In the genomic region with DNA sequence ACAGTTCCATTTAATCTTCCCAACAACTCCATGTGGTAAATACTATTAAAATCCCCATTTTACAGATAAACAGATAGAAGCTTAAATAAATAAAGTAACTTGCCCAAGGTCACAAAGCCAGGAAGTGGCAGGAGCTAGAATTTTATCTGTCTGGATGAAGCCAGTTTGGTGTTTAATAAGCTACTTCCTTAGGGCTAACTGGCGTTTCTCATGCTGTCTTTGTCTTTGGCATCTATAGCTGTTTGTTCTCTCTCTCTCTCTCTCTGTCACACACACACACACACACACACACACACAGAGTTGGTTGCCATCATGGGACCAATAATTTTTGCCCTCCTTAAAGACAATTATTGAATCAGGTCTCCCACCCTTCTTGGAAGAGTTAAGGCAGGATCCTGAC, we compare ENCODE assay signal across 24 cellular contexts. TPM values are rescaled to one million over a fixed set of nuclear protein-coding genes. Genes with fewer than 3 reads are reported as not detected.
"Had no signal": no experiment of that assay in that cellular context is flagged by ENCODE, and none has a peak within 500 bp of the region (broad histone marks: within the 10 kb centered on the region; RNA-seq: fewer than 3 reads in every experiment).

No MANE protein-coding gene starts in this region.

- DNase-seq: activated B cell treated with CpG ODN at 0.5 μM for 24 hours; activated CD4-positive, alpha-beta T cell treated with anti-CD3 and anti-CD28 coated beads, Interleukin-2, amount 10 ng/mL, durations not matched to agents 24 days and 14 days; activated CD8-positive, alpha-beta memory T cell treated with anti-CD3 and anti-CD28 coated beads, Interleukin-2, amount 50 U/mL, for 4 hours; activated CD8-positive, alpha-beta T cell treated with anti-CD3 and anti-CD28 coated beads, Interleukin-2, amount 10 ng/mL, durations not matched to agents 7 days and 5 days; activated effector memory CD4-positive, alpha-beta T cell treated with anti-CD3 and anti-CD28 coated beads, Interleukin-2, amount 50 U/mL, for 16 hours; activated T-cell treated with anti-CD3 and anti-CD28 coated beads, Interleukin-2, amount 50 U/mL, for 48 hours; amygdala; cerebellar nuclear complex; effector CD8-positive, alpha-beta T cell; esophagus squamous epithelium; hippocampal formation; left ventricle myocardium superior; mesenchymal stem cell; occipital lobe; stimulated activated CD4-positive, alpha-beta T cell treated with anti-CD3 and anti-CD28 coated beads, Interleukin-4, amount 100 ng/mL, for 4 hours; stimulated activated CD8-positive, alpha-beta memory T cell treated with anti-CD3 and anti-CD28 coated beads, Interleukin-4, amount 100 ng/mL, for 48 hours; stimulated activated naive CD4-positive, alpha-beta T cell treated with Interleukin-2 at 50 U/mL for 16 hours had no signal

- H3K9me3 ChIP-seq: esophagus squamous epithelium, right atrium auricular region, transverse colon had no signal

- H3K27me3 ChIP-seq: right atrium auricular region, transverse colon had no signal

- H3K27ac ChIP-seq: esophagus squamous epithelium, right atrium auricular region had no signal

- ATAC-seq: activated CD8-positive, alpha-beta T cell treated with anti-CD3 and anti-CD28 coated beads, Interleukin-2, amount 10 ng/mL, durations not matched to agents 7 days and 5 days; left ventricle myocardium superior; natural killer cell treated with Interleukin-12 subunit alpha and Interleukin-12 subunit beta and Interleukin-15 and Interleukin-18, amount 100 ng/mL, for 72 hours had no signal

- H3K4me2 ChIP-seq: smooth muscle cell had no signal

- H3K4me3 ChIP-seq: esophagus squamous epithelium, right atrium auricular region, smooth muscle cell, transverse colon had no signal

- FAIRE-seq: endothelial cell of umbilical vein, TTC549 had no signal

- H3K36me3 ChIP-seq: esophagus squamous epithelium, right atrium auricular region, transverse colon had no signal

RNA-seq across cellular contexts. Expression of a gene that starts 8.6 kb away (rescaled TPM):
- total RNA-seq: activated CD4-positive, alpha-beta T cell treated with anti-CD3 and anti-CD28 coated beads, Interleukin-2, amount 10 ng/mL, durations not matched to agents 24 days and 14 days; activated CD8-positive, alpha-beta T cell treated with anti-CD3 and anti-CD28 coated beads, Interleukin-2, amount 10 ng/mL, durations not matched to agents 7 days and 5 days; endothelial cell of umbilical vein; natural killer cell treated with Interleukin-12 subunit alpha and Interleukin-12 subunit beta and Interleukin-15 and Interleukin-18, amount 100 ng/mL, for 72 hours; T-helper 2 cell treated with Interferon-gamma antibody and Interleukin-4, amounts not matched to agents 100 ng/mL and 5 ng/mL, for 36 hours had no signal
